Comparison of ENCODE assay signal across 25 cellular contexts in genomic region chr2:200026312-200026711, GRCh38.
A peak's percentile ranks its signal among the peaks of the same experiment; 100 is the strongest.
DNase-seq lines count a peak whose midpoint lies in the region; ATAC-seq and TF ChIP-seq lines count a peak whose summit lies in the region.
"Had no signal": no experiment of that assay in that cellular context is flagged by ENCODE, and none has a peak within 500 bp of the region (broad histone marks: within the 10 kb centered on the region; RNA-seq: fewer than 3 reads in every experiment).

No MANE protein-coding gene starts in this region.

- no peaks in the 10 kb centered on the region for H3F3A ChIP-seq in smooth muscle cell (ENCODE audit: low read depth)

- H3K79me2 ChIP-seq in smooth muscle cell (ENCODE audit: low read depth): no peaks in the 10 kb centered on the region

- H3K4me3 ChIP-seq in right cardiac atrium (ENCODE audit: low read length): no peak overlapping the region
- no peak overlapping the region for H3K4me3 ChIP-seq in adipocyte (ENCODE audit: low read length)
- no peak overlapping the region for H3K4me3 ChIP-seq in left ventricle myocardium inferior
- no peak overlapping the region for H3K4me3 ChIP-seq in smooth muscle cell
- H3K4me3 ChIP-seq: neural progenitor cell, pancreas, thoracic aorta, vagina had no signal

- no peaks in the 10 kb centered on the region for H4K20me1 ChIP-seq in smooth muscle cell (ENCODE audit: low read depth)

- no peak overlapping the region for H3K9ac ChIP-seq in adipocyte (ENCODE audit: low read length)
- H3K9ac ChIP-seq in smooth muscle cell (ENCODE audit: low read depth): no peak overlapping the region
- H3K9ac ChIP-seq: neural progenitor cell had no signal

- no peak overlapping the region for H3K4me2 ChIP-seq in smooth muscle cell
- H3K4me2 ChIP-seq: neural progenitor cell had no signal

- intact Hi-C loops in Right ventricle myocardium superior (cut with DNase I) (no loop called here), right cardiac atrium (cut with DNase I) (no loop called here), left ventricle myocardium inferior (cut with micrococcal nuclease) (no loop called here)

- no peak overlapping the region for H3K27ac ChIP-seq in right cardiac atrium (ENCODE audit: low read length)
- H3K27ac ChIP-seq in left ventricle myocardium inferior (replicated peaks): peak overlapping the region; percentile 70
- H3K27ac ChIP-seq in smooth muscle cell (ENCODE audit: low read depth): no peak overlapping the region
- H3K27ac ChIP-seq: neural progenitor cell, pancreas, thoracic aorta, vagina had no signal

- H3K27me3 ChIP-seq in right cardiac atrium (ENCODE audit: control insufficient read depth, insufficient read depth): no peaks in the 10 kb centered on the region
- H3K27me3 ChIP-seq in adipocyte (replicated peaks; ENCODE audit: control insufficient read depth, insufficient read depth, low read length): no peaks in the 10 kb centered on the region
- no peaks in the 10 kb centered on the region for H3K27me3 ChIP-seq in left ventricle myocardium inferior (ENCODE audit: low read depth)
- no peaks in the 10 kb centered on the region for H3K27me3 ChIP-seq in smooth muscle cell (ENCODE audit: low read depth)
- H3K27me3 ChIP-seq: neural progenitor cell, pancreas, vagina had no signal

- DNase-seq in Right ventricle myocardium superior (no peak), right cardiac atrium (no peak), adipocyte (ENCODE audit: low read depth) (peak; percentile 20), left ventricle myocardium inferior (no peak), smooth muscle cell (lab: John Stamatoyannopoulos, UW; ENCODE audit: unreplicated experiment) (no peak), T-helper 2 cell (no peak), amniotic stem cell (lab: John Stamatoyannopoulos, UW) (no peak), activated gamma-delta T cell (lab: John Stamatoyannopoulos, UW) (no peak)
- DNase-seq: activated CD8-positive, alpha-beta T cell treated with anti-CD3 and anti-CD28 coated beads for 36 hours; activated naive CD4-positive, alpha-beta T cell treated with anti-CD3 and anti-CD28 coated beads, Interleukin-2, amount 50 U/mL, for 16 hours; CD4-positive, alpha-beta memory T cell; DMS 273 treated with DMSO at 0.1 percent for 48 hours; MV-4-11; NCI-H1436; NCI-H2081; NCI-H226; NCI-H69; pancreas; retina; SHP77; stimulated activated CD8-positive, alpha-beta memory T cell treated with anti-CD3 and anti-CD28 coated beads, Interleukin-4, amount 100 ng/mL, for 48 hours had no signal

- H3K4me1 ChIP-seq in right cardiac atrium (ENCODE audit: control insufficient read depth, insufficient read depth, low read length) (peaks cover 7% of the 10 kb centered on the region), adipocyte (ENCODE audit: control insufficient read depth, insufficient read depth, low read length) (no peaks in the 10 kb centered on the region), left ventricle myocardium inferior (peaks cover 18% of the 10 kb centered on the region), smooth muscle cell (ENCODE audit: low read depth) (no peaks in the 10 kb centered on the region)
- H3K4me1 ChIP-seq: neural progenitor cell, pancreas, vagina had no signal

- H2AFZ ChIP-seq in smooth muscle cell (ENCODE audit: low read depth): peak overlapping the region; percentile 29
- H2AFZ ChIP-seq: neural progenitor cell had no signal

- WGBS in right cardiac atrium: 86% methylated on average over 4 of the region's 4 CpGs
- WGBS in smooth muscle cell (ENCODE audit: low lambda C conversion rate): 85% methylated on average over 4 of the region's 4 CpGs

- ATAC-seq in Right ventricle myocardium superior (ENCODE audit: poor library complexity): peak; percentile 45
- no peak for ATAC-seq in right cardiac atrium
- ATAC-seq: activated CD8-positive, alpha-beta T cell treated with anti-CD3 and anti-CD28 coated beads for 36 hours; activated T-helper 17 cell treated with anti-CD3 and anti-CD28 coated beads, Interleukin-2, amount 50 U/mL, for 72 hours had no signal

- no peaks in the 10 kb centered on the region for H3K36me3 ChIP-seq in adipocyte (ENCODE audit: control insufficient read depth, insufficient read depth, low read length, severe bottlenecking)
- no peaks in the 10 kb centered on the region for H3K36me3 ChIP-seq in left ventricle myocardium inferior
- H3K36me3 ChIP-seq in smooth muscle cell (ENCODE audit: low read depth): no peaks in the 10 kb centered on the region
- H3K36me3 ChIP-seq: neural progenitor cell, pancreas, thoracic aorta, vagina had no signal

- H3K9me3 ChIP-seq in right cardiac atrium (ENCODE audit: control insufficient read depth, low read length): no peaks in the 10 kb centered on the region
- no peaks in the 10 kb centered on the region for H3K9me3 ChIP-seq in adipocyte (ENCODE audit: control insufficient read depth, low read length)
- no peaks in the 10 kb centered on the region for H3K9me3 ChIP-seq in left ventricle myocardium inferior (replicated peaks)
- no peaks in the 10 kb centered on the region for H3K9me3 ChIP-seq in smooth muscle cell (replicated peaks; ENCODE audit: low read depth)
- H3K9me3 ChIP-seq: pancreas, thoracic aorta, vagina had no signal

- no peak for TF ChIP-seq CTCF in left ventricle myocardium inferior (IDR thresholded peaks at IDR 0.05; ENCODE audit: borderline replicate concordance)
- no peak for TF ChIP-seq CTCF in smooth muscle cell (IDR thresholded peaks at IDR 0.05; ENCODE audit: borderline replicate concordance, insufficient read depth, poor library complexity, severe bottlenecking)
